In the genomic region with DNA sequence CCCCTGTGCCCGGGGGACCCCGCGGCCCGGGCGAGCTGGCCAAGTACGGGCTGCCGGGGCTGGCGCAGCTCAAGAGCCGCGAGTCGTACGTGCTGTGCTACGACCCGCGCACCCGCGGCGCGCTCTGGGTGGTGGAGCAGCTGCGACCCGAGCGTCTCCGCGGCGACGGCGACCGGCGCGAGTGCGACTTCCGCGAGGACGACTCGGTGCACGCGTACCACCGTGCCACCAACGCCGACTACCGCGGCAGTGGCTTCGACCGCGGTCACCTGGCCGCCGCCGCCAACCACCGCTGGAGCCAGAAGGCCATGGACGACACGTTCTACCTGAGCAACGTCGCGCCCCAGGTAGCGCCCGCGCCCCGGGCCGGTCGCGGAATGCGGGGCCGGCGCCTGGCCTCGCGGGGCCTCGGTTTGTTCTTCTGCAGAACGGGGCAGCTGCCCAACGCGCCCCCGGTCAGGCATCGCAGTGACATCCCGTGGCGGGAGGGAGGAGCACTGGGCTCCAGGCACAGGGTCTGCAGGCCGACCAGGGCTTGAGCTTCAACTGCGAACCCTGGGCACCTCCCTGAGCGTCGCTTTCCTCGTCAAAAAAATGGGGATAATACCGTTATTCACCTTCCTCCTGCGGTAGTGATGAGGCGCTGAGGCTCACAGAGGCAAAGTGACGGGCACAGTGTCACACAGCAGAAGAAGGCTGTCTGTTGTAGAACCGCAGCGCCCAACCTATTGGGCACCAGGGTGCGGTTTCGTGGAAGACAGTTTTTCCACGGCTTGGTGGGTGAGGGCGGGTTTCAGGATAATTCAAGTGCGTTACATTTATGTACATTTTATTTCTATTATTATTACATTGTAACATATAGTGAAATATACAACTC, we compare ENCODE assay signal across 8 cellular contexts. TPM values are rescaled to one million over a fixed set of nuclear protein-coding genes. Genes with fewer than 3 reads are reported as not detected.
A peak's percentile ranks its signal among the peaks of the same experiment; 100 is the strongest.
DNase-seq lines count a peak whose midpoint lies in the region; ATAC-seq, FAIRE-seq and TF ChIP-seq lines count a peak whose summit lies in the region.

No MANE protein-coding gene starts in this region.

- no peak for TF ChIP-seq CTCF in HL-60 (IDR thresholded peaks at IDR 0.05; ENCODE audit: insufficient read depth, low read length)
- TF ChIP-seq CTCF in breast epithelium (IDR thresholded peaks at IDR 0.05), result no peak
- no peak for TF ChIP-seq CTCF in kidney (IDR thresholded peaks at IDR 0.05; ENCODE audit: borderline replicate concordance, extremely low read depth, insufficient read depth)

- H3K9me3 ChIP-seq in breast epithelium (no peaks in the 10 kb centered on the region), kidney (ENCODE audit: control insufficient read depth in 1 of 2, low read length in 2 of 2) (no peaks in the 10 kb centered on the region)

- H3K4me1 ChIP-seq in breast epithelium, result peaks cover 0 to 5% of the 10 kb centered on the region in 2 donors
- peaks cover 4 to 12% of the 10 kb centered on the region in 2 donors for H3K4me1 ChIP-seq in kidney (ENCODE audit: control insufficient read depth in 1 of 2, insufficient read depth in 1 of 2, low read depth in 1 of 2, low read length in 2 of 2)

- H3K9ac ChIP-seq in kidney (ENCODE audit: low read length in 2 of 2), result peak overlapping the region in 1 of 2 donors; percentile 51

- ATAC-seq in GM19467 (IDR thresholded peaks at IDR 0.05; ENCODE audit: unreplicated experiment), result peak; percentile 18

- H3K27me3 ChIP-seq in HL-60 (ENCODE audit: insufficient read depth, poor library complexity, severe bottlenecking) (no peaks in the 10 kb centered on the region), breast epithelium (no peaks in the 10 kb centered on the region)

- DNase-seq in COR-L47 (lab: John Stamatoyannopoulos, UW) (peak; percentile 38), HL-60 (ENCODE audit: low read depth in 1 of 2, low spot score in 1 of 2) (peak in 1 of 2 experiments; percentile 46), T-helper 1 cell (peak in 3 of 5 donors; percentile 22 to 42 (median 39)), breast epithelium (ENCODE audit: low spot score in 2 of 2) (no peak), kidney (peak; percentile 84), SHP77 treated with DMSO at 0.1 percent for 48 hours (lab: John Stamatoyannopoulos, UW) (no peak)
- peak; percentile 43 for DNase-seq in stimulated activated CD4-positive, alpha-beta T cell treated with anti-CD3 and anti-CD28 coated beads, Interleukin-12 subunit alpha, Interleukin-12 subunit beta, amount 100 ng/mL, for 4 hours

- FAIRE-seq in kidney (lab: Jason Lieb, UNC), result no peak

- H3K36me3 ChIP-seq in breast epithelium, result no peaks in the 10 kb centered on the region
- H3K36me3 ChIP-seq in kidney (ENCODE audit: control insufficient read depth in 1 of 2, insufficient read depth in 2 of 2, low read length in 2 of 2), result peaks cover 0 to 11% of the 10 kb centered on the region in 2 donors

- H3K27ac ChIP-seq in HL-60 (replicated peaks) (peak overlapping the region; percentile 52), breast epithelium (peak overlapping the region; percentile 67 to 88), kidney (ENCODE audit: low read depth in 2 of 2, low read length in 2 of 2) (peak overlapping the region in 1 of 2 donors; percentile 32)

- peak overlapping the region; percentile 63 for H3K4me3 ChIP-seq in HL-60 (replicated peaks; ENCODE audit: insufficient read depth, low read length)
- peak overlapping the region; percentile 67 to 90 (median 69) for H3K4me3 ChIP-seq in breast epithelium
- peak overlapping the region; percentile 39 to 69 for H3K4me3 ChIP-seq in kidney (ENCODE audit: low read length in 2 of 2)

- intact Hi-C loops in breast epithelium (cut with DNase I; ENCODE audit: low total_unique reads) (loop anchor here (1.0 kb wide), 1 partner anchor 459 kb away; no protein-coding TSS in a partner anchor), kidney (cut with DNase I) (no loop called here)

- no peak for TF ChIP-seq POLR2A in breast epithelium (IDR thresholded peaks at IDR 0.05)

RNA-seq across cellular contexts. Expression of a gene that starts 0.8 kb away (rescaled TPM):
- total RNA-seq in breast epithelium, result 10 to 100 TPM; 25.6 to 39.7 (median 25.8) TPM
- total RNA-seq in kidney, result 20.6 TPM
- 59.9 TPM for polyA plus RNA-seq in kidney (ENCODE audit: insufficient read depth, low read depth, low replicate concordance)

RNA-seq across cellular contexts. Expression of a gene that starts 10.5 kb away (rescaled TPM):
- 10 to 100 TPM; 23.0 to 40.0 (median 31.5) TPM for total RNA-seq in breast epithelium
- total RNA-seq in kidney, result 42.0 TPM
- polyA plus RNA-seq in kidney (ENCODE audit: insufficient read depth, low read depth, low replicate concordance), result 56.8 TPM

RNA-seq across cellular contexts. Expression of a gene that starts 32.0 kb away (rescaled TPM):
- total RNA-seq in breast epithelium (10 to 100 TPM; 14.4 to 20.0 (median 16.2) TPM), kidney (29.0 TPM)
- 38.5 TPM for polyA plus RNA-seq in kidney (ENCODE audit: insufficient read depth, low read depth, low replicate concordance)

RNA-seq across cellular contexts. Expression of a gene that starts 47.4 kb away (rescaled TPM):
- total RNA-seq in breast epithelium, result 10 to 100 TPM; 31.2 to 42.9 (median 34.1) TPM
- total RNA-seq in kidney, result 43.2 TPM
- 31.1 TPM for polyA plus RNA-seq in kidney (ENCODE audit: insufficient read depth, low read depth, low replicate concordance)

Comparison
In these comparisons a context has a peak if more than half of its experiments do, and no peak if none do; other contexts are left out.
1. DNase-seq: peak in COR-L47 (single experiment), T-helper 1 cell (3 of 5), kidney (single experiment) and stimulated activated CD4-positive, alpha-beta T cell treated with anti-CD3 and anti-CD28 coated beads, Interleukin-12 subunit alpha, Interleukin-12 subunit beta, amount 100 ng/mL, for 4 hours (single experiment); none in breast epithelium (0 of 2) and SHP77 treated with DMSO at 0.1 percent for 48 hours (single experiment).
2. Peak in every context shown above with its lines, with median percentiles within 50 percentile points of each other: H3K4me3 ChIP-seq.